16 cellular contexts compared by ENCODE assay signal in genomic region chr11:130474637-130475400, GRCh38. TPM values are rescaled to one million over a fixed set of nuclear protein-coding genes. Genes with fewer than 3 reads are reported as not detected.
"Had no signal": no experiment of that assay in that cellular context is flagged by ENCODE, and none has a peak within 500 bp of the region (broad histone marks: within the 10 kb centered on the region; RNA-seq: fewer than 3 reads in every experiment).

No MANE protein-coding gene starts in this region.

- H3K4me3 ChIP-seq: esophagus squamous epithelium, suprapubic skin, upper lobe of right lung had no signal

- H3K27ac ChIP-seq: esophagus squamous epithelium, suprapubic skin, upper lobe of right lung had no signal

- DNase-seq: activated CD4-positive, alpha-beta T cell treated with anti-CD3 and anti-CD28 coated beads, Interleukin-2, amount 50 U/mL, for 4 hours; activated CD4-positive, CD25-positive, alpha-beta regulatory T cell; activated gamma-delta T cell treated with Interleukin-2 at 50 U/mL for 16 hours; activated naive CD8-positive, alpha-beta T cell treated with anti-CD3 and anti-CD28 coated beads for 36 hours; activated T-cell treated with anti-CD3 and anti-CD28 coated beads, Interleukin-2, amount 50 U/mL, for 4 hours; anterior cingulate cortex; esophagus squamous epithelium; foreskin melanocyte; small intestine; T-helper 17 cell; upper lobe of right lung had no signal

- H3K4me1 Mint-ChIP-seq: activated CD8-positive, alpha-beta memory T cell treated with anti-CD3 and anti-CD28 coated beads, Interleukin-2, amount 10 ng/mL, durations not matched to agents 7 days and 5 days; activated naive CD8-positive, alpha-beta T cell treated with anti-CD3 and anti-CD28 coated beads for 36 hours; stimulated activated memory B cell treated with anti-CD40 and anti-IgM and Interleukin-4, amounts not matched to agents 10 μg/mL and 1 μg/mL and 100 μg/mL, for 72 hours had no signal

- H3K27ac Mint-ChIP-seq: activated CD8-positive, alpha-beta memory T cell treated with anti-CD3 and anti-CD28 coated beads, Interleukin-2, amount 10 ng/mL, durations not matched to agents 7 days and 5 days; activated naive CD8-positive, alpha-beta T cell treated with anti-CD3 and anti-CD28 coated beads for 36 hours; stimulated activated memory B cell treated with anti-CD40 and anti-IgM and Interleukin-4, amounts not matched to agents 10 μg/mL and 1 μg/mL and 100 μg/mL, for 72 hours; T-helper 17 cell had no signal

- H3K4me3 Mint-ChIP-seq: activated CD8-positive, alpha-beta memory T cell treated with anti-CD3 and anti-CD28 coated beads, Interleukin-2, amount 10 ng/mL, durations not matched to agents 7 days and 5 days; activated naive CD8-positive, alpha-beta T cell treated with anti-CD3 and anti-CD28 coated beads for 36 hours; activated T-cell treated with anti-CD3 and anti-CD28 coated beads, Interleukin-2, amount 50 U/mL, for 4 hours; neural crest cell; stimulated activated memory B cell treated with anti-CD40 and anti-IgM and Interleukin-4, amounts not matched to agents 10 μg/mL and 1 μg/mL and 100 μg/mL, for 72 hours; T-helper 17 cell had no signal

- H3K9me3 Mint-ChIP-seq: activated naive CD8-positive, alpha-beta T cell treated with anti-CD3 and anti-CD28 coated beads for 36 hours; activated T-cell treated with anti-CD3 and anti-CD28 coated beads, Interleukin-2, amount 50 U/mL, for 4 hours; neural crest cell; stimulated activated memory B cell treated with anti-CD40 and anti-IgM and Interleukin-4, amounts not matched to agents 10 μg/mL and 1 μg/mL and 100 μg/mL, for 72 hours had no signal

- H3K36me3 Mint-ChIP-seq: activated CD8-positive, alpha-beta memory T cell treated with anti-CD3 and anti-CD28 coated beads, Interleukin-2, amount 10 ng/mL, durations not matched to agents 7 days and 5 days; activated naive CD8-positive, alpha-beta T cell treated with anti-CD3 and anti-CD28 coated beads for 36 hours; stimulated activated memory B cell treated with anti-CD40 and anti-IgM and Interleukin-4, amounts not matched to agents 10 μg/mL and 1 μg/mL and 100 μg/mL, for 72 hours had no signal

- H3K9me3 ChIP-seq: esophagus squamous epithelium, suprapubic skin, upper lobe of right lung had no signal

- ATAC-seq: activated CD8-positive, alpha-beta memory T cell treated with anti-CD3 and anti-CD28 coated beads, Interleukin-2, amount 10 ng/mL, durations not matched to agents 7 days and 5 days; activated T-cell treated with anti-CD3 and anti-CD28 coated beads, Interleukin-2, amount 50 U/mL, for 4 hours; stimulated activated memory B cell treated with anti-CD40 and anti-IgM and Interleukin-4, amounts not matched to agents 10 μg/mL and 1 μg/mL and 100 μg/mL, for 72 hours; T-helper 17 cell; upper lobe of right lung had no signal

- H3K27me3 Mint-ChIP-seq: activated naive CD8-positive, alpha-beta T cell treated with anti-CD3 and anti-CD28 coated beads for 36 hours had no signal

- H3K27me3 ChIP-seq: esophagus squamous epithelium, suprapubic skin, upper lobe of right lung had no signal

RNA-seq across cellular contexts. Expression of gene ADAMTS15, which starts 26.4 kb away (rescaled TPM):
- total RNA-seq: activated CD8-positive, alpha-beta memory T cell treated with anti-CD3 and anti-CD28 coated beads, Interleukin-2, amount 10 ng/mL, durations not matched to agents 7 days and 5 days; activated naive CD8-positive, alpha-beta T cell treated with anti-CD3 and anti-CD28 coated beads for 36 hours; activated T-cell treated with anti-CD3 and anti-CD28 coated beads, Interleukin-2, amount 50 U/mL, for 4 hours; T-helper 17 cell had no signal

RNA-seq across cellular contexts. Expression of gene ADAMTS8, which starts 46.4 kb away (rescaled TPM):
- total RNA-seq: activated CD8-positive, alpha-beta memory T cell treated with anti-CD3 and anti-CD28 coated beads, Interleukin-2, amount 10 ng/mL, durations not matched to agents 7 days and 5 days; activated naive CD8-positive, alpha-beta T cell treated with anti-CD3 and anti-CD28 coated beads for 36 hours; bronchial epithelial cell; T-helper 17 cell had no signal
